In genomic region chr13:50708461-50708860, GRCh38 we compare ENCODE assay signal across 18 cellular contexts.
DNase-seq lines count a peak whose midpoint lies in the region; ATAC-seq and TF ChIP-seq lines count a peak whose summit lies in the region.
"Had no signal": no experiment of that assay in that cellular context is flagged by ENCODE, and none has a peak within 500 bp of the region (broad histone marks: within the 10 kb centered on the region; RNA-seq: fewer than 3 reads in every experiment).

No MANE protein-coding gene starts in this region.

- no peak for ATAC-seq in DND-41 (ENCODE audit: insufficient read depth, low read depth)
- ATAC-seq in left ventricle myocardium superior, result peak; percentile 65
- ATAC-seq in GM21723 (IDR thresholded peaks at IDR 0.05; ENCODE audit: unreplicated experiment), result no peak
- ATAC-seq: Panc1; stimulated activated effector memory CD8-positive, alpha-beta T cell treated with anti-CD3 and anti-CD28 coated beads, Interleukin-12 subunit alpha, Interleukin-12 subunit beta, amount 100 ng/mL, for 72 hours had no signal

- no peaks in the 10 kb centered on the region for H3K36me3 ChIP-seq in DND-41 (ENCODE audit: insufficient read depth, low read length)
- H3K36me3 ChIP-seq: thyroid gland had no signal

- no peaks in the 10 kb centered on the region for H4K20me1 ChIP-seq in DND-41 (ENCODE audit: insufficient read depth, low read length)

- H3K4me2 ChIP-seq in DND-41 (ENCODE audit: insufficient read depth, low read length), result no peak overlapping the region
- H3K4me2 ChIP-seq: hepatocyte, KMS-11 had no signal

- H3K79me2 ChIP-seq in DND-41 (ENCODE audit: insufficient read depth, low read length), result no peaks in the 10 kb centered on the region
- H3K79me2 ChIP-seq: hepatocyte had no signal

- intact Hi-C loops in left ventricle myocardium superior (cut with micrococcal nuclease), result no loop called here
- intact Hi-C loops in posterior vena cava (cut with DNase I), result no loop called here

- H3K27ac ChIP-seq in DND-41 (ENCODE audit: low read length), result peak overlapping the region; percentile 85
- H3K27ac ChIP-seq: hepatocyte, KMS-11, thyroid gland had no signal

- H3K27me3 ChIP-seq in DND-41 (ENCODE audit: insufficient read depth, low read length, poor library complexity), result no peaks in the 10 kb centered on the region
- H3K27me3 ChIP-seq: hepatocyte, thyroid gland had no signal

- peaks cover 57% of the 10 kb centered on the region for H3K4me1 ChIP-seq in DND-41 (ENCODE audit: insufficient read depth, low read length)
- H3K4me1 ChIP-seq: thyroid gland had no signal

- H3K9ac ChIP-seq in DND-41 (ENCODE audit: low read depth, low read length), result no peak overlapping the region
- H3K9ac ChIP-seq: KMS-11 had no signal

- DNase-seq in DND-41, result no peak
- peak; percentile 10 for DNase-seq in NCI-H2171 (lab: John Stamatoyannopoulos, UW)
- DNase-seq in SKM-1 (lab: John Stamatoyannopoulos, UW; ENCODE audit: unreplicated experiment), result peak; percentile 63
- DNase-seq in left ventricle myocardium superior, result no peak
- DNase-seq in hepatic stellate cell (ENCODE audit: low spot score), result no peak
- DNase-seq in NCI-H510A treated with DMSO at 0.1 percent for 48 hours (lab: John Stamatoyannopoulos, UW), result no peak
- no peak for DNase-seq in posterior vena cava (ENCODE audit: low spot score)
- DNase-seq: activated CD4-positive, alpha-beta T cell treated with anti-CD3 and anti-CD28 coated beads, Interleukin-2, amount 50 U/mL, for 4 hours; amygdala; effector CD8-positive, alpha-beta T cell; midbrain; NCI-H1436 treated with DMSO at 0.1 percent for 48 hours; thyroid gland had no signal

- H3K9me3 ChIP-seq in DND-41 (ENCODE audit: insufficient read depth, low read length, severe bottlenecking), result no peaks in the 10 kb centered on the region
- H3K9me3 ChIP-seq: thyroid gland had no signal

- no peak for TF ChIP-seq CTCF in DND-41 (IDR thresholded peaks at IDR 0.05; ENCODE audit: borderline replicate concordance, extremely low read depth, low read length, poor library complexity, severe bottlenecking)

- H2AFZ ChIP-seq in DND-41 (ENCODE audit: low read depth, low read length), result no peak overlapping the region
- H2AFZ ChIP-seq: hepatocyte had no signal

- no peak overlapping the region for H3K4me3 ChIP-seq in DND-41 (ENCODE audit: low read depth in 1 of 2, low read length in 2 of 2)
- H3K4me3 ChIP-seq: hepatocyte, thyroid gland had no signal

Comparison
In these comparisons a context has a peak if more than half of its experiments do, and no peak if none do; other contexts are left out.
1. DNase-seq: peak in NCI-H2171 (single experiment) and SKM-1 (single experiment); none in DND-41 (single experiment), left ventricle myocardium superior (single experiment), hepatic stellate cell (single experiment), NCI-H510A treated with DMSO at 0.1 percent for 48 hours (single experiment) and posterior vena cava (single experiment).